Comparison of ENCODE assay signal across 11 cellular contexts in genomic region chr5:4275232-4275631, GRCh38.
"Had no signal": no experiment of that assay in that cellular context is flagged by ENCODE, and none has a peak within 500 bp of the region (broad histone marks: within the 10 kb centered on the region; RNA-seq: fewer than 3 reads in every experiment).

No MANE protein-coding gene starts in this region.

- H3K4me3 ChIP-seq: coronary artery, esophagus squamous epithelium, hepatocyte, left lung, thyroid gland had no signal

- H3K4me1 ChIP-seq: esophagus squamous epithelium, left lung, parathyroid adenoma, thyroid gland had no signal

- H3K36me3 ChIP-seq: esophagus squamous epithelium, left lung, neutrophil, thyroid gland had no signal

- DNase-seq: activated naive CD8-positive, alpha-beta T cell treated with anti-CD3 and anti-CD28 coated beads, Interleukin-2, amount 10 ng/mL, durations not matched to agents 7 days and 5 days; esophagus squamous epithelium; islet precursor cell; left lung; natural killer cell; stimulated activated CD4-positive, alpha-beta T cell treated with anti-CD3 and anti-CD28 coated beads, Interleukin-2, amount 100 ng/mL, for 48 hours; thyroid gland had no signal

- H3K4me2 ChIP-seq: hepatocyte had no signal

- H2AFZ ChIP-seq: hepatocyte, parathyroid adenoma had no signal

- H3K27me3 ChIP-seq: esophagus squamous epithelium, hepatocyte, left lung, neutrophil, thyroid gland had no signal

- H3K9ac ChIP-seq: parathyroid adenoma had no signal

- H3K79me2 ChIP-seq: hepatocyte, parathyroid adenoma had no signal

- H3K27ac ChIP-seq: coronary artery, esophagus squamous epithelium, hepatocyte, left lung, neutrophil, parathyroid adenoma, thyroid gland had no signal
